In the genomic region with DNA sequence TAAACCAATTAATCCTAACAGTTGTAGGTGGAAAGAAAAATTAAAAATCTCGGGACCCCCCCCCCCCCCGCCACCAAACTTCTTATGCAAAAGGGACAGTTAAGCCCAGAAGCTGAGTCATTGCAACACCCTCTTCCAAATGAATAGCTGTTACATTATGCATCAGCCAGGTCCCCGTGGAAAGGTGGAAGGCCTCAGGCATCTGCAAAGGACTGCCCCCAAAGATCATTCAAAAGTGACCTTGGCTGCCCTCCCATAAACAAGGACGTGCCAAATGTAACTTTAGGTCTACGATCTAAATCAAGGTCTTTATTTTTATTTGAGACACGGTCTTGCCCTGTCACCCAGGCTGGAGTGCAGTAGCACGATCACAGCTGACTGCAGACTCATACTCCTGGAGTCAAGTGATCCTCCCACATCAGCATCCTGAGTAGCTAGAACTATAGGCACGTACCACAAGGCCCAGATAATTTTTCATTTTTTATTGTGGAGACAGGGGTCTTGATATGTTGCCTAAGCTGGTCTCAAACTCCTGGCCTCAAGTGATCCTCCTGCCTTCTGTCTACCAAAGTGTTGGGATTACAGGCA, we compare ENCODE assay signal across 1 cellular context.
TF ChIP-seq lines count a peak whose summit lies in the region.

No MANE protein-coding gene starts in this region.

TF ChIP-seq in WTC11, 78 proteins besides CTCF, POLR2A, EP300 and RAD21 (continued from another document):
- TF ChIP-seq, protein P1, sequence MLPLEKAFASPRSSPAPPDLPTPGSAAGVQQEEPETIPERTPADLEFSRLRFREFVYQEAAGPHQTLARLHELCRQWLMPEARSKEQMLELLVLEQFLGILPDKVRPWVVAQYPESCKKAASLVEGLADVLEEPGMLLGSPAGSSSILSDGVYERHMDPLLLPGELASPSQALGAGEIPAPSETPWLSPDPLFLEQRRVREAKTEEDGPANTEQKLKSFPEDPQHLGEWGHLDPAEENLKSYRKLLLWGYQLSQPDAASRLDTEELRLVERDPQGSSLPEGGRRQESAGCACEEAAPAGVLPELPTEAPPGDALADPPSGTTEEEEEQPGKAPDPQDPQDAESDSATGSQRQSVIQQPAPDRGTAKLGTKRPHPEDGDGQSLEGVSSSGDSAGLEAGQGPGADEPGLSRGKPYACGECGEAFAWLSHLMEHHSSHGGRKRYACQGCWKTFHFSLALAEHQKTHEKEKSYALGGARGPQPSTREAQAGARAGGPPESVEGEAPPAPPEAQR (CRISPR knock-in tag; IDR thresholded peaks at IDR 0.05) = no peak
- TF ChIP-seq, protein P2, sequence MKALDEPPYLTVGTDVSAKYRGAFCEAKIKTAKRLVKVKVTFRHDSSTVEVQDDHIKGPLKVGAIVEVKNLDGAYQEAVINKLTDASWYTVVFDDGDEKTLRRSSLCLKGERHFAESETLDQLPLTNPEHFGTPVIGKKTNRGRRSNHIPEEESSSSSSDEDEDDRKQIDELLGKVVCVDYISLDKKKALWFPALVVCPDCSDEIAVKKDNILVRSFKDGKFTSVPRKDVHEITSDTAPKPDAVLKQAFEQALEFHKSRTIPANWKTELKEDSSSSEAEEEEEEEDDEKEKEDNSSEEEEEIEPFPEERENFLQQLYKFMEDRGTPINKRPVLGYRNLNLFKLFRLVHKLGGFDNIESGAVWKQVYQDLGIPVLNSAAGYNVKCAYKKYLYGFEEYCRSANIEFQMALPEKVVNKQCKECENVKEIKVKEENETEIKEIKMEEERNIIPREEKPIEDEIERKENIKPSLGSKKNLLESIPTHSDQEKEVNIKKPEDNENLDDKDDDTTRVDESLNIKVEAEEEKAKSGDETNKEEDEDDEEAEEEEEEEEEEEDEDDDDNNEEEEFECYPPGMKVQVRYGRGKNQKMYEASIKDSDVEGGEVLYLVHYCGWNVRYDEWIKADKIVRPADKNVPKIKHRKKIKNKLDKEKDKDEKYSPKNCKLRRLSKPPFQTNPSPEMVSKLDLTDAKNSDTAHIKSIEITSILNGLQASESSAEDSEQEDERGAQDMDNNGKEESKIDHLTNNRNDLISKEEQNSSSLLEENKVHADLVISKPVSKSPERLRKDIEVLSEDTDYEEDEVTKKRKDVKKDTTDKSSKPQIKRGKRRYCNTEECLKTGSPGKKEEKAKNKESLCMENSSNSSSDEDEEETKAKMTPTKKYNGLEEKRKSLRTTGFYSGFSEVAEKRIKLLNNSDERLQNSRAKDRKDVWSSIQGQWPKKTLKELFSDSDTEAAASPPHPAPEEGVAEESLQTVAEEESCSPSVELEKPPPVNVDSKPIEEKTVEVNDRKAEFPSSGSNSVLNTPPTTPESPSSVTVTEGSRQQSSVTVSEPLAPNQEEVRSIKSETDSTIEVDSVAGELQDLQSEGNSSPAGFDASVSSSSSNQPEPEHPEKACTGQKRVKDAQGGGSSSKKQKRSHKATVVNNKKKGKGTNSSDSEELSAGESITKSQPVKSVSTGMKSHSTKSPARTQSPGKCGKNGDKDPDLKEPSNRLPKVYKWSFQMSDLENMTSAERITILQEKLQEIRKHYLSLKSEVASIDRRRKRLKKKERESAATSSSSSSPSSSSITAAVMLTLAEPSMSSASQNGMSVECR (CRISPR knock-in tag; IDR thresholded peaks at IDR 0.05; ENCODE audit: borderline replicate concordance) = no peak
- TF ChIP-seq OVOL2 (CRISPR knock-in tag; IDR thresholded peaks at IDR 0.05; ENCODE audit: borderline replicate concordance) = no peak
- TF ChIP-seq, protein P3, sequence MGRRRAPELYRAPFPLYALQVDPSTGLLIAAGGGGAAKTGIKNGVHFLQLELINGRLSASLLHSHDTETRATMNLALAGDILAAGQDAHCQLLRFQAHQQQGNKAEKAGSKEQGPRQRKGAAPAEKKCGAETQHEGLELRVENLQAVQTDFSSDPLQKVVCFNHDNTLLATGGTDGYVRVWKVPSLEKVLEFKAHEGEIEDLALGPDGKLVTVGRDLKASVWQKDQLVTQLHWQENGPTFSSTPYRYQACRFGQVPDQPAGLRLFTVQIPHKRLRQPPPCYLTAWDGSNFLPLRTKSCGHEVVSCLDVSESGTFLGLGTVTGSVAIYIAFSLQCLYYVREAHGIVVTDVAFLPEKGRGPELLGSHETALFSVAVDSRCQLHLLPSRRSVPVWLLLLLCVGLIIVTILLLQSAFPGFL (CRISPR knock-in tag; IDR thresholded peaks at IDR 0.05; ENCODE audit: borderline replicate concordance) = no peak
- TF ChIP-seq KAT7 (CRISPR knock-in tag; IDR thresholded peaks at IDR 0.05; ENCODE audit: borderline replicate concordance) = no peak
- TF ChIP-seq, protein P4, sequence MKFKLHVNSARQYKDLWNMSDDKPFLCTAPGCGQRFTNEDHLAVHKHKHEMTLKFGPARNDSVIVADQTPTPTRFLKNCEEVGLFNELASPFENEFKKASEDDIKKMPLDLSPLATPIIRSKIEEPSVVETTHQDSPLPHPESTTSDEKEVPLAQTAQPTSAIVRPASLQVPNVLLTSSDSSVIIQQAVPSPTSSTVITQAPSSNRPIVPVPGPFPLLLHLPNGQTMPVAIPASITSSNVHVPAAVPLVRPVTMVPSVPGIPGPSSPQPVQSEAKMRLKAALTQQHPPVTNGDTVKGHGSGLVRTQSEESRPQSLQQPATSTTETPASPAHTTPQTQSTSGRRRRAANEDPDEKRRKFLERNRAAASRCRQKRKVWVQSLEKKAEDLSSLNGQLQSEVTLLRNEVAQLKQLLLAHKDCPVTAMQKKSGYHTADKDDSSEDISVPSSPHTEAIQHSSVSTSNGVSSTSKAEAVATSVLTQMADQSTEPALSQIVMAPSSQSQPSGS (CRISPR knock-in tag; IDR thresholded peaks at IDR 0.05; ENCODE audit: borderline replicate concordance, low read depth) = no peak
- no peak for TF ChIP-seq ZBTB21 (CRISPR knock-in tag; IDR thresholded peaks at IDR 0.05; ENCODE audit: borderline replicate concordance)
- TF ChIP-seq, protein P5, sequence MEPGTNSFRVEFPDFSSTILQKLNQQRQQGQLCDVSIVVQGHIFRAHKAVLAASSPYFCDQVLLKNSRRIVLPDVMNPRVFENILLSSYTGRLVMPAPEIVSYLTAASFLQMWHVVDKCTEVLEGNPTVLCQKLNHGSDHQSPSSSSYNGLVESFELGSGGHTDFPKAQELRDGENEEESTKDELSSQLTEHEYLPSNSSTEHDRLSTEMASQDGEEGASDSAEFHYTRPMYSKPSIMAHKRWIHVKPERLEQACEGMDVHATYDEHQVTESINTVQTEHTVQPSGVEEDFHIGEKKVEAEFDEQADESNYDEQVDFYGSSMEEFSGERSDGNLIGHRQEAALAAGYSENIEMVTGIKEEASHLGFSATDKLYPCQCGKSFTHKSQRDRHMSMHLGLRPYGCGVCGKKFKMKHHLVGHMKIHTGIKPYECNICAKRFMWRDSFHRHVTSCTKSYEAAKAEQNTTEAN (CRISPR knock-in tag; IDR thresholded peaks at IDR 0.05) = no peak
- TF ChIP-seq ATF1 (CRISPR knock-in tag; IDR thresholded peaks at IDR 0.05) = no peak
TF ChIP-seq in WTC11: peak in this region for 0.
